Comparison of ENCODE assay signal across 10 cellular contexts in genomic region chr12:6569786-6570185, GRCh38. TPM values are rescaled to one million over a fixed set of nuclear protein-coding genes. Genes with fewer than 3 reads are reported as not detected.
DNase-seq lines count a peak whose midpoint lies in the region; ATAC-seq and TF ChIP-seq lines count a peak whose summit lies in the region.
"Had no signal": no experiment of that assay in that cellular context is flagged by ENCODE, and none has a peak within 500 bp of the region (broad histone marks: within the 10 kb centered on the region; RNA-seq: fewer than 3 reads in every experiment).

No MANE protein-coding gene starts in this region.

- 35 to 72% methylated on average over 7 of the region's 7 CpGs for WGBS in sigmoid colon, 2 donors

- TF ChIP-seq POLR2A in sigmoid colon (IDR thresholded peaks at IDR 0.05), result no peak

- peaks cover 28% of the 10 kb centered on the region for H3K4me1 Mint-ChIP-seq in activated T-helper 17 cell treated with anti-CD3 and anti-CD28 coated beads, Interleukin-2, amount 50 U/mL, for 72 hours
- peaks cover 24 to 46% (median 37%) of the 10 kb centered on the region in 4 donors for H3K4me1 Mint-ChIP-seq in naive thymus-derived CD8-positive, alpha-beta T cell

- POLR2A ChIA-PET in naive thymus-derived CD8-positive, alpha-beta T cell (lab: Charles Lee), result interaction anchor here (0.5 to 1.3 kb wide), 5 partner anchors 12 to 41 kb away, joined by 3 to 4 read pairs (median 3); no protein-coding TSS in a partner anchor

- peak overlapping the region; percentile 71; the same call in 1 of the 2 replicates for H3K4me2 ChIP-seq in DND-41 (ENCODE audit: insufficient read depth, low read length)

- TF ChIP-seq CTCF in C4-2B (conservative IDR thresholded peaks at IDR 0.05), result no peak
- no peak for TF ChIP-seq CTCF in DND-41 (IDR thresholded peaks at IDR 0.05; ENCODE audit: borderline replicate concordance, extremely low read depth, low read length, poor library complexity, severe bottlenecking)
- TF ChIP-seq CTCF in sigmoid colon (IDR thresholded peaks at IDR 0.05), result no peak

- DNase-seq in DND-41, result no peak
- no peak for DNase-seq in naive thymus-derived CD8-positive, alpha-beta T cell
- no peak for DNase-seq in sigmoid colon
- DNase-seq: NK-92 treated with Interleukin-12 subunit alpha and Interleukin-12 subunit beta, amount 100 ng/mL, for 24 hours; SIG-M5 had no signal

- H3K4me3 ChIP-seq in DND-41 (ENCODE audit: low read depth in 1 of 2, low read length in 2 of 2) (no peak overlapping the region), sigmoid colon (no peak overlapping the region)

- intact Hi-C loops in sigmoid colon (cut with DNase I), result loop anchor here (5.0 kb wide), 1 partner anchor 38 kb away; the partner anchor contains the start of gene CHD4

- H3K4me1 ChIP-seq in DND-41 (ENCODE audit: insufficient read depth, low read length), result peaks cover 38% of the 10 kb centered on the region
- peaks cover 2 to 26% (median 17%) of the 10 kb centered on the region in 4 donors for H3K4me1 ChIP-seq in sigmoid colon

- peak overlapping the region; percentile 92; the same call in 1 of the 2 replicates for H3K27ac ChIP-seq in C4-2B
- H3K27ac ChIP-seq in DND-41 (ENCODE audit: low read length), result no peak overlapping the region
- peak overlapping the region in 2 of 4 donors; percentile 87 to 93 for H3K27ac ChIP-seq in sigmoid colon

- no peaks in the 10 kb centered on the region for H3K27me3 ChIP-seq in DND-41 (ENCODE audit: insufficient read depth, low read length, poor library complexity)
- no peaks in the 10 kb centered on the region for H3K27me3 ChIP-seq in sigmoid colon

- H3K9me3 ChIP-seq in DND-41 (ENCODE audit: insufficient read depth, low read length, severe bottlenecking) (no peaks in the 10 kb centered on the region), sigmoid colon (no peaks in the 10 kb centered on the region)

- no peak overlapping the region for H2AFZ ChIP-seq in DND-41 (ENCODE audit: low read depth, low read length)

- no peaks in the 10 kb centered on the region for H3K27me3 Mint-ChIP-seq in activated T-helper 17 cell treated with anti-CD3 and anti-CD28 coated beads, Interleukin-2, amount 50 U/mL, for 72 hours
- H3K27me3 Mint-ChIP-seq in naive thymus-derived CD8-positive, alpha-beta T cell, result no peaks in the 10 kb centered on the region

- H4K20me1 ChIP-seq in DND-41 (ENCODE audit: insufficient read depth, low read length), result peaks cover 3% of the 10 kb centered on the region; the same call in 1 of the 2 replicates

- H3K36me3 ChIP-seq in DND-41 (ENCODE audit: insufficient read depth, low read length) (peaks cover 81% of the 10 kb centered on the region), sigmoid colon (peaks cover 40 to 72% (median 53%) of the 10 kb centered on the region in 4 donors)

- peaks cover 39% of the 10 kb centered on the region for H3K79me2 ChIP-seq in DND-41 (ENCODE audit: insufficient read depth, low read length)

- peaks cover 96% of the 10 kb centered on the region for H3K36me3 Mint-ChIP-seq in activated T-helper 17 cell treated with anti-CD3 and anti-CD28 coated beads, Interleukin-2, amount 50 U/mL, for 72 hours (ENCODE audit: low read depth)
- peaks cover 0 to 79% (median 20%) of the 10 kb centered on the region in 3 donors for H3K36me3 Mint-ChIP-seq in naive thymus-derived CD8-positive, alpha-beta T cell

- peak overlapping the region; percentile 94 for H3K4me3 Mint-ChIP-seq in activated T-helper 17 cell treated with anti-CD3 and anti-CD28 coated beads, Interleukin-2, amount 50 U/mL, for 72 hours
- peak overlapping the region in 9 of 10 donors; percentile 47 to 100 (median 75) for H3K4me3 Mint-ChIP-seq in naive thymus-derived CD8-positive, alpha-beta T cell

- H3K9me3 Mint-ChIP-seq in activated T-helper 17 cell treated with anti-CD3 and anti-CD28 coated beads, Interleukin-2, amount 50 U/mL, for 72 hours, result no peaks in the 10 kb centered on the region
- H3K9me3 Mint-ChIP-seq in naive thymus-derived CD8-positive, alpha-beta T cell, result no peaks in the 10 kb centered on the region

- ATAC-seq in DND-41 (ENCODE audit: insufficient read depth, low read depth) (no peak), GM21447 (IDR thresholded peaks at IDR 0.05; ENCODE audit: unreplicated experiment) (no peak), GM21576 (IDR thresholded peaks at IDR 0.05; ENCODE audit: unreplicated experiment) (no peak), HG02885 (IDR thresholded peaks at IDR 0.05; ENCODE audit: poor library complexity, unreplicated experiment) (no peak)
- ATAC-seq in activated T-helper 17 cell treated with anti-CD3 and anti-CD28 coated beads, Interleukin-2, amount 50 U/mL, for 72 hours (replicated peaks), result no peak
- ATAC-seq in naive thymus-derived CD8-positive, alpha-beta T cell, result no peak

- no peak overlapping the region for H3K27ac Mint-ChIP-seq in activated T-helper 17 cell treated with anti-CD3 and anti-CD28 coated beads, Interleukin-2, amount 50 U/mL, for 72 hours
- H3K27ac Mint-ChIP-seq in naive thymus-derived CD8-positive, alpha-beta T cell, result peak overlapping the region in 8 of 10 donors; percentile 68 to 99 (median 98)

- no peak overlapping the region for H3K9ac ChIP-seq in DND-41 (ENCODE audit: low read depth, low read length)

- TF ChIP-seq EP300 in sigmoid colon (IDR thresholded peaks at IDR 0.05), result no peak

RNA-seq across cellular contexts. Expression of gene NOP2, which starts 1.7 kb away (rescaled TPM):
- 100 to 1,000 TPM in 1 of 2 donors, 10 to 100 TPM in 1; 61.6 to 133 TPM for total RNA-seq in activated T-helper 17 cell treated with anti-CD3 and anti-CD28 coated beads, Interleukin-2, amount 50 U/mL, for 72 hours
- total RNA-seq in naive thymus-derived CD8-positive, alpha-beta T cell, result 100 to 1,000 TPM in 1 of 2 experiments, 10 to 100 TPM in 1; 99.2 to 104 TPM
- 10 to 100 TPM; 23.6 to 41.7 (median 24.7) TPM for polyA plus RNA-seq in naive thymus-derived CD8-positive, alpha-beta T cell
- total RNA-seq in sigmoid colon, result 10 to 100 TPM in 3 of 4 donors, 1 to 10 TPM in 1; 6.1 to 30.1 (median 23.2) TPM
- polyA plus RNA-seq in sigmoid colon, result 10 to 100 TPM in 1 of 3 donors, 1 to 10 TPM in 2; 6.2 to 39.2 (median 7.8) TPM

RNA-seq across cellular contexts. Expression of gene IFFO1, which starts 13.9 kb away (rescaled TPM):
- 10 to 100 TPM in 1 of 2 donors, 1 to 10 TPM in 1; 8.0 to 13.0 TPM for total RNA-seq in activated T-helper 17 cell treated with anti-CD3 and anti-CD28 coated beads, Interleukin-2, amount 50 U/mL, for 72 hours
- 10 to 100 TPM; 40.9 to 45.9 TPM for total RNA-seq in naive thymus-derived CD8-positive, alpha-beta T cell
- polyA plus RNA-seq in naive thymus-derived CD8-positive, alpha-beta T cell, result 10 to 100 TPM in 1 of 3 donors, 1 to 10 TPM in 2; 3.7 to 10.8 (median 4.4) TPM
- total RNA-seq in sigmoid colon, result 10 to 100 TPM; 15.3 to 34.3 (median 22.7) TPM
- polyA plus RNA-seq in sigmoid colon, result 10 to 100 TPM in 1 of 3 donors, 1 to 10 TPM in 2; 1.8 to 14.0 (median 4.2) TPM

RNA-seq across cellular contexts. Expression of gene GAPDH, which starts 35.5 kb away (rescaled TPM):
- total RNA-seq in activated T-helper 17 cell treated with anti-CD3 and anti-CD28 coated beads, Interleukin-2, amount 50 U/mL, for 72 hours, result 1,000 to 10,000 TPM; 7,000 to 9,788 TPM
- 100 to 1,000 TPM; 355 to 363 TPM for total RNA-seq in naive thymus-derived CD8-positive, alpha-beta T cell
- polyA plus RNA-seq in naive thymus-derived CD8-positive, alpha-beta T cell, result 1,000 to 10,000 TPM; 1,014 to 1,110 (median 1,062) TPM
- 1,000 to 10,000 TPM; 1,653 to 2,501 (median 2,098) TPM for total RNA-seq in sigmoid colon
- polyA plus RNA-seq in sigmoid colon, result 1,000 to 10,000 TPM; 2,564 to 3,219 (median 3,101) TPM

RNA-seq across cellular contexts. Expression of gene CHD4, which starts 37.4 kb away (rescaled TPM):
- 100 to 1,000 TPM; 267 to 285 TPM for total RNA-seq in activated T-helper 17 cell treated with anti-CD3 and anti-CD28 coated beads, Interleukin-2, amount 50 U/mL, for 72 hours
- 100 to 1,000 TPM; 296 to 308 TPM for total RNA-seq in naive thymus-derived CD8-positive, alpha-beta T cell
- 10 to 100 TPM; 31.4 to 57.3 (median 56.9) TPM for polyA plus RNA-seq in naive thymus-derived CD8-positive, alpha-beta T cell
- total RNA-seq in sigmoid colon, result 100 to 1,000 TPM; 204 to 254 (median 217) TPM
- polyA plus RNA-seq in sigmoid colon, result 100 to 1,000 TPM in 1 of 3 donors, 10 to 100 TPM in 2; 49.2 to 113 (median 53.6) TPM

Comparison
In these comparisons a context has a peak if more than half of its experiments do, and no peak if none do; other contexts are left out.
1. RNA of gene GAPDH, which starts 35.5 kb away (total RNA-seq): 7,000 to 9,788 TPM in activated T-helper 17 cell treated with anti-CD3 and anti-CD28 coated beads, Interleukin-2, amount 50 U/mL, for 72 hours and 1,653 to 2,501 TPM in sigmoid colon; 355 to 363 TPM in naive thymus-derived CD8-positive, alpha-beta T cell; every median in the first group is over 4 times any median in the second.